In the genomic region with DNA sequence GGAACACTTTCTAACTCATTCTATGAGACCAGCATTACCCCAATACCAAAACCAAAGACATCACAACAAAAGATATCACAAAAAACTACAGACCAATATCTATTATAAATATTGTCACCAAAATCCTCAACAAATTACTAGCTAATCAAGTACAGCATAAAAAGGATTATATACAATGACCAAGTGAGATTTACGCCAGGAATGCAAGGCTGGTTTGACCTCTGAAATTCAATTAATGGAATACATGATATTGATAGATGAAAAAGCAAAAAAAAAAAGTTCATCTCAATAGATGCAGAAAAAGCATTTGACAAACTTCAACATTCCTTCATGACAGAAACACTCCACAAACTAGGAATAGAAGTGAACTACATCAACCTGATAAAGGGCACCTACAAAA, we compare ENCODE assay signal across 1 cellular context.
TF ChIP-seq lines count a peak whose summit lies in the region.

No MANE protein-coding gene starts in this region.

TF ChIP-seq in K562, 482 proteins besides CTCF, POLR2A, EP300 and RAD21 (continued from another document):
- no peak for TF ChIP-seq KDM5B (IDR thresholded peaks at IDR 0.05; ENCODE audit: insufficient replicate concordance, low read depth, low read length)
- TF ChIP-seq ZNF324 (CRISPR knock-in tag; IDR thresholded peaks at IDR 0.05), result peak; percentile 97
- no peak for TF ChIP-seq BRCA1 (IDR thresholded peaks at IDR 0.05)
- no peak for TF ChIP-seq BRCA1 (CRISPR knock-in tag; IDR thresholded peaks at IDR 0.05)
- TF ChIP-seq CBX3 (IDR thresholded peaks at IDR 0.05; ENCODE audit: borderline replicate concordance in 1 of 2, low read length in 2 of 2), result 0 out of 3 replicates have a peak, but pooled peaks of 1 of the 2 experiments have one; percentile 28
- TF ChIP-seq TRIM28 (IDR thresholded peaks at IDR 0.05), result 0 out of 2 replicates have a peak, but pooled peaks have one; percentile 27
- TF ChIP-seq ZNF184 (CRISPR knock-in tag; IDR thresholded peaks at IDR 0.05), result no peak
- TF ChIP-seq, protein P1, sequence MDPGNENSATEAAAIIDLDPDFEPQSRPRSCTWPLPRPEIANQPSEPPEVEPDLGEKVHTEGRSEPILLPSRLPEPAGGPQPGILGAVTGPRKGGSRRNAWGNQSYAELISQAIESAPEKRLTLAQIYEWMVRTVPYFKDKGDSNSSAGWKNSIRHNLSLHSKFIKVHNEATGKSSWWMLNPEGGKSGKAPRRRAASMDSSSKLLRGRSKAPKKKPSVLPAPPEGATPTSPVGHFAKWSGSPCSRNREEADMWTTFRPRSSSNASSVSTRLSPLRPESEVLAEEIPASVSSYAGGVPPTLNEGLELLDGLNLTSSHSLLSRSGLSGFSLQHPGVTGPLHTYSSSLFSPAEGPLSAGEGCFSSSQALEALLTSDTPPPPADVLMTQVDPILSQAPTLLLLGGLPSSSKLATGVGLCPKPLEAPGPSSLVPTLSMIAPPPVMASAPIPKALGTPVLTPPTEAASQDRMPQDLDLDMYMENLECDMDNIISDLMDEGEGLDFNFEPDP (CRISPR knock-in tag; IDR thresholded peaks at IDR 0.05), result no peak
- no peak for TF ChIP-seq SREBF1 (IDR thresholded peaks at IDR 0.05; ENCODE audit: borderline replicate concordance, low read depth, low read length)
- TF ChIP-seq, protein P2, sequence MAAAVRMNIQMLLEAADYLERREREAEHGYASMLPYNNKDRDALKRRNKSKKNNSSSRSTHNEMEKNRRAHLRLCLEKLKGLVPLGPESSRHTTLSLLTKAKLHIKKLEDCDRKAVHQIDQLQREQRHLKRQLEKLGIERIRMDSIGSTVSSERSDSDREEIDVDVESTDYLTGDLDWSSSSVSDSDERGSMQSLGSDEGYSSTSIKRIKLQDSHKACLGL (CRISPR knock-in tag; IDR thresholded peaks at IDR 0.05; ENCODE audit: borderline replicate concordance, poor library complexity, severe bottlenecking), result no peak
- no peak for TF ChIP-seq SAFB2 (IDR thresholded peaks at IDR 0.05; ENCODE audit: borderline replicate concordance, low read depth, low read length, severe bottlenecking)
- TF ChIP-seq OTX1 (CRISPR knock-in tag; IDR thresholded peaks at IDR 0.05), result no peak
- TF ChIP-seq ETV5 (CRISPR knock-in tag; IDR thresholded peaks at IDR 0.05; ENCODE audit: low read depth), result no peak
- no peak for TF ChIP-seq EZH2 (IDR thresholded peaks at IDR 0.05; ENCODE audit: borderline replicate concordance, low read depth, low read length)
- TF ChIP-seq KAT2B (IDR thresholded peaks at IDR 0.05; ENCODE audit: low read depth, low read length), result no peak
- no peak for TF ChIP-seq ZNF253 (CRISPR knock-in tag; conservative IDR thresholded peaks at IDR 0.05)
- TF ChIP-seq ZNF561 (CRISPR knock-in tag; conservative IDR thresholded peaks at IDR 0.05), result no peak
- no peak for TF ChIP-seq BRD9 (IDR thresholded peaks at IDR 0.05; ENCODE audit: low read depth, partially characterized antibody)
- TF ChIP-seq NR3C1 (CRISPR knock-in tag; IDR thresholded peaks at IDR 0.05), result no peak
- TF ChIP-seq, protein P3, sequence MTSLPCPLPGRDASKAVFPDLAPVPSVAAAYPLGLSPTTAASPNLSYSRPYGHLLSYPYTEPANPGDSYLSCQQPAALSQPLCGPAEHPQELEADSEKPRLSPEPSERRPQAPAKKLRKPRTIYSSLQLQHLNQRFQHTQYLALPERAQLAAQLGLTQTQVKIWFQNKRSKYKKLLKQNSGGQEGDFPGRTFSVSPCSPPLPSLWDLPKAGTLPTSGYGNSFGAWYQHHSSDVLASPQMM (CRISPR knock-in tag; IDR thresholded peaks at IDR 0.05), result no peak
